In the genomic region with DNA sequence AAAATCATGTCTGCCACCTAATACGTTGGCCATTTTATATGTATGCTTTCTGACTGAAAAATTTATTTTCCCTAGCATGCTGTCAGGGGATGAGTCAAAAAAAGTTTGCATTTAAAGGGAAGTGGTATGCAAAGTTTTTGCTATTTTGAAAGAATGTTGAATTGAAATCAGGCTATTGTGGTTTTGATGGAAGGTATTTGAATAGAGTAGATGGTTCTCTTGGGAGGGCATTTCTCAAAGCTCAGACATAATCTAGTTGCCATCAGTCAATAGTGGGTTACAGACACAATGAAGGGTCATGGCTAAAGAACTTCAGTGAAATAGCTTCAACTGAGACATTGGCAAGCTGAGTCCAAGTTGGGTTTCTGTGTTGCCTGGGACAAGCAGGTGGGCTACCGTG, we compare ENCODE assay signal across 12 cellular contexts.
DNase-seq lines count a peak whose midpoint lies in the region; ATAC-seq, FAIRE-seq and TF ChIP-seq lines count a peak whose summit lies in the region.
"Had no signal": no experiment of that assay in that cellular context is flagged by ENCODE, and none has a peak within 500 bp of the region (broad histone marks: within the 10 kb centered on the region; RNA-seq: fewer than 3 reads in every experiment).

No MANE protein-coding gene starts in this region.

- no peak overlapping the region for H3K27ac ChIP-seq in CD4-positive, alpha-beta T cell (ENCODE audit: low read depth, low read length)

- intact Hi-C loops in CD14-positive monocyte (cut with micrococcal nuclease) = no loop called here
- intact Hi-C loops in CD4-positive, alpha-beta T cell (cut with DNase I, micrococcal nuclease) = no loop called here

- CTCF ChIA-PET in CD4-positive, alpha-beta T cell (lab: Charles Lee) = no interaction called here

- H3K4me3 Mint-ChIP-seq in CD14-positive monocyte = no peak overlapping the region
- no peak overlapping the region for H3K4me3 Mint-ChIP-seq in CD4-positive, alpha-beta T cell
- H3K4me3 Mint-ChIP-seq: CD4-positive, alpha-beta memory T cell; H9 had no signal

- H3K27ac Mint-ChIP-seq in CD14-positive monocyte = peak overlapping the region in 1 of 7 donors; percentile 5
- H3K27ac Mint-ChIP-seq in CD4-positive, alpha-beta T cell = no peak overlapping the region
- H3K27ac Mint-ChIP-seq: H9 had no signal

- peak; percentile 81 for TF ChIP-seq POLR2A in GM12891 (IDR thresholded peaks at IDR 0.05; ENCODE audit: low read depth, low read length)

- no peaks in the 10 kb centered on the region for H3K9me3 ChIP-seq in CD4-positive, alpha-beta T cell (ENCODE audit: control insufficient read depth, low read length)

- DNase-seq in GM12891 (ENCODE audit: insufficient read length, low spot score) (no peak), NCI-H526 treated with DMSO at 0.1 percent for 48 hours (lab: John Stamatoyannopoulos, UW) (peak; percentile 65), foreskin melanocyte (no peak), CD14-positive monocyte (ENCODE audit: low spot score) (no peak), globus pallidus (ENCODE audit: low spot score) (no peak)
- DNase-seq in CD4-positive, alpha-beta T cell = no peak
- DNase-seq: anterior cingulate cortex; CD4-positive, alpha-beta memory T cell; H9 had no signal

- H3K27me3 ChIP-seq in CD4-positive, alpha-beta T cell (ENCODE audit: control insufficient read depth, insufficient read depth, low read length) = no peaks in the 10 kb centered on the region

- H3K27me3 Mint-ChIP-seq in CD14-positive monocyte (ENCODE audit: low read depth in 3 of 3) = no peaks in the 10 kb centered on the region
- H3K27me3 Mint-ChIP-seq in CD4-positive, alpha-beta T cell = no peaks in the 10 kb centered on the region
- H3K27me3 Mint-ChIP-seq: CD4-positive, alpha-beta memory T cell had no signal

- H3K9me3 Mint-ChIP-seq in CD14-positive monocyte = peaks cover 0 to 2% (median 0%) of the 10 kb centered on the region in 7 donors
- H3K9me3 Mint-ChIP-seq in CD4-positive, alpha-beta T cell = no peaks in the 10 kb centered on the region
- H3K9me3 Mint-ChIP-seq: CD4-positive, alpha-beta memory T cell had no signal

- FAIRE-seq in GM12891 (lab: Jason Lieb, UNC) = peak; percentile 95

- no peak for TF ChIP-seq CTCF in CD14-positive monocyte (IDR thresholded peaks at IDR 0.05)
- TF ChIP-seq CTCF in CD4-positive, alpha-beta T cell (IDR thresholded peaks at IDR 0.05) = no peak

- peaks cover 18% of the 10 kb centered on the region for H3K4me1 Mint-ChIP-seq in CD14-positive monocyte
- H3K4me1 Mint-ChIP-seq in CD4-positive, alpha-beta T cell (ENCODE audit: low read depth) = no peaks in the 10 kb centered on the region

- peaks cover 77 to 93% of the 10 kb centered on the region in 2 donors for H3K36me3 Mint-ChIP-seq in CD14-positive monocyte
- peaks cover 67% of the 10 kb centered on the region for H3K36me3 Mint-ChIP-seq in CD4-positive, alpha-beta T cell (ENCODE audit: low read depth)

- POLR2A ChIA-PET in CD4-positive, alpha-beta T cell (lab: Charles Lee) = no interaction called here

- ATAC-seq in GM19455 (IDR thresholded peaks at IDR 0.05; ENCODE audit: unreplicated experiment) (peak; percentile 90), HG02973 (IDR thresholded peaks at IDR 0.05; ENCODE audit: unreplicated experiment) (peak; percentile 92)
- ATAC-seq in CD4-positive, alpha-beta T cell (ENCODE audit: poor library complexity) = no peak
- ATAC-seq: esophagus mucosa had no signal

TF ChIP-seq in GM12891, 5 proteins besides CTCF, POLR2A, EP300 and RAD21:
- TF ChIP-seq POU2F2 (IDR thresholded peaks at IDR 0.05; ENCODE audit: low read depth, low read length) = peak; percentile 54
- no peak for TF ChIP-seq PAX5 (IDR thresholded peaks at IDR 0.05; ENCODE audit: insufficient read depth, low read length, severe bottlenecking)
- peak; percentile 52 for TF ChIP-seq SPI1 (IDR thresholded peaks at IDR 0.05; ENCODE audit: low read depth, low read length)
- TF ChIP-seq POLR2AphosphoS5 (IDR thresholded peaks at IDR 0.05; ENCODE audit: low read depth, low read length) = peak; percentile 60; the same call in 1 of the 2 replicates
TF ChIP-seq in GM12891: peak in this region for 3.
